ENCODE assay signal across 1 cellular context in genomic region chr9:35069020-35069419, GRCh38.
TF ChIP-seq lines count a peak whose summit lies in the region.

No MANE protein-coding gene starts in this region.

TF ChIP-seq in SK-N-SH treated with all-trans-retinoic acid at 6 μM for 48 hours, 23 proteins besides CTCF, POLR2A, EP300 and RAD21 (continued from another document):
- TF ChIP-seq POU6F1 (CRISPR knock-in tag; IDR thresholded peaks at IDR 0.05; ENCODE audit: borderline replicate concordance, low read depth) (no peak), CSDC2 (CRISPR knock-in tag; IDR thresholded peaks at IDR 0.05) (no peak)
